8 cellular contexts compared by ENCODE assay signal in the genomic region with DNA sequence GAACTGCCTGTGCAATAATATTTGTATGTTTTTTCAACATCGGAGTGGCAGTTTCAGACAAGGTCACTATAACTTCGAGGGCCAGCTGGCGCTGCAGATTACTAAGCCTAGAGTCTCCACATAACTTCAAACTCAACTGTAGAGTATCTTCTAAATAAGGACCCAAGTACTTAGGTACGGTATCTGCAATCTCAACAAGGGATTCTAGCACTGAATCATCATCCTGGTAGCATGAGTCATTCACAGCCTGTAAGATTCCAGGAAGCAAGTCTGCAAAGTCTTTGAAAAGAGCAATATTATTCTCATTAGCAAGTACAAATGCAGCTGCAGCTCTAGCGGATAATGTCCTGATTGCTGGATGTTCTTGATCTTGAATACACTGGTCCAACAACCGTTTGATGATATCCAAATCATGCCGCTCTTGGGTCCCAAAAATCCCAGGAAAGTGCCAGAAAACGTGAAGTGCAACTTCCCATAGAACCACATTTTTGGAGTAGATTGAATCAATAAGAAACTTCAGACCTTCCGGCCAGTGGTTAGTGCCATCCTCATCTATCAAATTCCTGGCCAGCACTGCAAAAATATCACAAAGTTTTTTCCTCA. TPM values are rescaled to one million over a fixed set of nuclear protein-coding genes. Genes with fewer than 3 reads are reported as not detected.
DNase-seq lines count a peak whose midpoint lies in the region; ATAC-seq and TF ChIP-seq lines count a peak whose summit lies in the region.

No MANE protein-coding gene starts in this region.

- H3K9ac ChIP-seq in PC-3 (ENCODE audit: low read length), result peak overlapping the region; percentile 83

- H3K27ac ChIP-seq in PC-3 (ENCODE audit: low read length), result peak overlapping the region; percentile 76

- BruUV-seq in PC-3 (replicated peaks; lab: Mats Ljungman, UMichigan), result TSS peak; percentile 59

- H3K4me3 ChIP-seq in GM06990 (replicated peaks; ENCODE audit: low read depth, low read length) (peak overlapping the region; percentile 85), PC-3 (ENCODE audit: low read length) (peak overlapping the region; percentile 94)

- peak; percentile 76 for ATAC-seq in PC-3

- peak overlapping the region; percentile 88 for H2AFZ ChIP-seq in PC-3 (ENCODE audit: low read length)

- H3K27me3 Mint-ChIP-seq in dendritic cell treated with granulocyte-macrophage colony-stimulating factor and Interleukin-4, amounts not matched to agents 40 ng/mL and 50 ng/mL, for 4 days, result no peaks in the 10 kb centered on the region
- no peaks in the 10 kb centered on the region for H3K27me3 Mint-ChIP-seq in mesothelial cell of epicardium (ENCODE audit: low read depth)

- peaks cover 52% of the 10 kb centered on the region for H3K79me2 ChIP-seq in PC-3 (ENCODE audit: low read length)

- POLR2A ChIA-PET in PC-3 (lab: Charles Lee; ENCODE audit: unreplicated experiment), result interaction anchor here (0.7 kb wide), 1 partner anchor 70 kb away, joined by 10 read pairs; no protein-coding TSS in a partner anchor

- intact Hi-C loops in PC-3 (cut with micrococcal nuclease), result no loop called here
- intact Hi-C loops in dendritic cell treated with granulocyte-macrophage colony-stimulating factor and Interleukin-4, amounts not matched to agents 40 ng/mL and 50 ng/mL, for 4 days (cut with micrococcal nuclease), result loop anchor here (1.0 to 10.0 kb wide), 2 partner anchors 7 to 400 kb away; a partner anchor contains a TSS

- peaks cover 31% of the 10 kb centered on the region for H3K4me1 Mint-ChIP-seq in dendritic cell treated with granulocyte-macrophage colony-stimulating factor and Interleukin-4, amounts not matched to agents 40 ng/mL and 50 ng/mL, for 4 days (ENCODE audit: low read depth)
- peaks cover 40% of the 10 kb centered on the region for H3K4me1 Mint-ChIP-seq in mesothelial cell of epicardium

- CTCF ChIA-PET in PC-3 (lab: Charles Lee), result interaction anchor here (0.7 to 1.0 kb wide), 2 partner anchors 40 to 130 kb away, joined by 3 to 6 read pairs; no protein-coding TSS in a partner anchor

- DNase-seq in GM06990 (ENCODE audit: extremely low read depth, insufficient read length) (no peak), PC-3 (peak; percentile 72), mesothelial cell of epicardium (ENCODE audit: low spot score in 2 of 2, unreplicated experiment in 2 of 2) (no peak), NCI-H2196 (lab: John Stamatoyannopoulos, UW; ENCODE audit: unreplicated experiment) (no peak), iPS-NIHi7 (ENCODE audit: extremely low spot score) (no peak), NCI-H2227 (lab: John Stamatoyannopoulos, UW; ENCODE audit: unreplicated experiment) (no peak), DMS153 (lab: John Stamatoyannopoulos, UW) (no peak)

- peak overlapping the region; percentile 95 for H3K4me2 ChIP-seq in PC-3 (ENCODE audit: low read length)

- no peak for TF ChIP-seq CTCF in GM06990 (IDR thresholded peaks at IDR 0.05; ENCODE audit: insufficient read depth, low read length, poor library complexity, severe bottlenecking)
- no peak for TF ChIP-seq CTCF in PC-3 (conservative IDR thresholded peaks at IDR 0.05; ENCODE audit: low read depth, low read length)
- TF ChIP-seq CTCF in mesothelial cell of epicardium (IDR thresholded peaks at IDR 0.05; ENCODE audit: unreplicated experiment), result no peak

- H3K4me1 ChIP-seq in PC-3 (ENCODE audit: insufficient read depth, low read length), result peaks cover 29% of the 10 kb centered on the region

- no peaks in the 10 kb centered on the region for H3F3A ChIP-seq in PC-3 (ENCODE audit: low read length, unreplicated experiment)

- peaks cover 6% of the 10 kb centered on the region for H3K9me3 Mint-ChIP-seq in dendritic cell treated with granulocyte-macrophage colony-stimulating factor and Interleukin-4, amounts not matched to agents 40 ng/mL and 50 ng/mL, for 4 days
- H3K9me3 Mint-ChIP-seq in mesothelial cell of epicardium, result no peaks in the 10 kb centered on the region

- peaks cover 26% of the 10 kb centered on the region for H3K36me3 Mint-ChIP-seq in dendritic cell treated with granulocyte-macrophage colony-stimulating factor and Interleukin-4, amounts not matched to agents 40 ng/mL and 50 ng/mL, for 4 days (ENCODE audit: low read depth)
- H3K36me3 Mint-ChIP-seq in mesothelial cell of epicardium, result peaks cover 24% of the 10 kb centered on the region

- H3K4me3 Mint-ChIP-seq in dendritic cell treated with granulocyte-macrophage colony-stimulating factor and Interleukin-4, amounts not matched to agents 40 ng/mL and 50 ng/mL, for 4 days, result peak overlapping the region; percentile 90
- peak overlapping the region; percentile 97 for H3K4me3 Mint-ChIP-seq in mesothelial cell of epicardium

- H4K20me1 ChIP-seq in PC-3 (ENCODE audit: low read length), result peaks cover 8% of the 10 kb centered on the region

- H3K27me3 ChIP-seq in GM06990 (replicated peaks; ENCODE audit: control insufficient read depth, insufficient read depth, low read length), result no peaks in the 10 kb centered on the region
- no peaks in the 10 kb centered on the region for H3K27me3 ChIP-seq in PC-3 (ENCODE audit: low read length)

- H3K9me2 ChIP-seq in PC-3 (replicated peaks; ENCODE audit: low read length), result no peaks in the 10 kb centered on the region

- no peaks in the 10 kb centered on the region; the same call in 1 of the 2 replicates for H3K36me3 ChIP-seq in GM06990 (ENCODE audit: control insufficient read depth, insufficient read depth, low read length)
- H3K36me3 ChIP-seq in PC-3 (ENCODE audit: low read depth, low read length), result peaks cover 11% of the 10 kb centered on the region; the same call in 1 of the 2 replicates

- H3K27ac Mint-ChIP-seq in dendritic cell treated with granulocyte-macrophage colony-stimulating factor and Interleukin-4, amounts not matched to agents 40 ng/mL and 50 ng/mL, for 4 days, result peak overlapping the region; percentile 92
- peak overlapping the region; percentile 97 for H3K27ac Mint-ChIP-seq in mesothelial cell of epicardium

- no peaks in the 10 kb centered on the region for H3K9me3 ChIP-seq in PC-3 (ENCODE audit: low read length)

RNA-seq across cellular contexts. Expression of a gene that starts 0.7 kb away (rescaled TPM):
- total RNA-seq in PC-3 (2014; rRNA removed) (11.6 and 14.1 TPM in 2 replicates), mesothelial cell of epicardium (20.5 to 22.0 TPM (median 20.5 TPM) in 3 replicates)
